In genomic region chr4:116632269-116632668, GRCh38 we compare ENCODE assay signal across 13 cellular contexts.
DNase-seq lines count a peak whose midpoint lies in the region; ATAC-seq and TF ChIP-seq lines count a peak whose summit lies in the region.
"Had no signal": no experiment of that assay in that cellular context is flagged by ENCODE, and none has a peak within 500 bp of the region (broad histone marks: within the 10 kb centered on the region; RNA-seq: fewer than 3 reads in every experiment).

No MANE protein-coding gene starts in this region.

- no peaks in the 10 kb centered on the region for H3K27me3 Mint-ChIP-seq in nephron (ENCODE audit: low read depth)
- H3K27me3 Mint-ChIP-seq: B cell had no signal

- no peak for TF ChIP-seq POLR2A in esophagus squamous epithelium (IDR thresholded peaks at IDR 0.05)

- H2AFZ ChIP-seq in SK-N-SH (ENCODE audit: low read depth), result no peak overlapping the region

- no peak for TF ChIP-seq RAD21 in SK-N-SH (IDR thresholded peaks at IDR 0.05; ENCODE audit: low read length)

- DNase-seq in SK-N-SH, result no peak
- DNase-seq in SK-N-DZ (ENCODE audit: low spot score), result peak; percentile 60
- no peak for DNase-seq in esophagus squamous epithelium (lab: John Stamatoyannopoulos, UW)
- DNase-seq in stimulated activated CD4-positive, alpha-beta T cell treated with anti-CD3 and anti-CD28 coated beads, Interleukin-12 subunit alpha, Interleukin-12 subunit beta, amount 100 ng/mL, for 4 hours, result no peak
- DNase-seq: Calu3; CD8-positive, alpha-beta T cell; DMS79 treated with DMSO at 0.1 percent for 48 hours; GF-D8; H9 had no signal

- no peak overlapping the region for H3K4me3 Mint-ChIP-seq in nephron
- H3K4me3 Mint-ChIP-seq: B cell; CD8-positive, alpha-beta T cell; H9 had no signal

- no peaks in the 10 kb centered on the region for H3K9me3 ChIP-seq in SK-N-SH
- H3K9me3 ChIP-seq in esophagus squamous epithelium, result no peaks in the 10 kb centered on the region
- H3K9me3 ChIP-seq: BLaER1 treated with 17β-estradiol and CSF1 and Interleukin-3, amounts not matched to agents 10 nM and 100 nM had no signal

- H3F3A ChIP-seq in SK-N-SH (replicated peaks; ENCODE audit: insufficient read depth), result no peaks in the 10 kb centered on the region

- no peaks in the 10 kb centered on the region for H3K9me3 Mint-ChIP-seq in nephron
- H3K9me3 Mint-ChIP-seq: CD8-positive, alpha-beta T cell; H9 had no signal

- POLR2A ChIA-PET in SK-N-SH (lab: Yijun Ruan, JAX), result no interaction called here

- H3K4me3 ChIP-seq in SK-N-SH (ENCODE audit: low read depth in 2 of 2, low read length in 1 of 2) (no peak overlapping the region), esophagus squamous epithelium (no peak overlapping the region)
- H3K4me3 ChIP-seq: BLaER1 treated with 17β-estradiol and CSF1 and Interleukin-3, amounts not matched to agents 10 nM and 100 nM had no signal

- H3K27ac ChIP-seq in SK-N-SH (ENCODE audit: low read depth in 2 of 2, low read length in 1 of 2) (no peak overlapping the region), esophagus squamous epithelium (no peak overlapping the region)
- H3K27ac ChIP-seq: BLaER1 treated with 17β-estradiol and CSF1 and Interleukin-3, amounts not matched to agents 10 nM and 100 nM had no signal

- TF ChIP-seq CTCF in SK-N-SH (IDR thresholded peaks at IDR 0.05) (no peak), nephron (IDR thresholded peaks at IDR 0.05; ENCODE audit: unreplicated experiment in 3 of 3) (no peak), esophagus squamous epithelium (IDR thresholded peaks at IDR 0.05) (no peak)

- H3K4me2 ChIP-seq in SK-N-SH, result no peak overlapping the region
- H3K4me2 ChIP-seq: BLaER1 treated with 17β-estradiol and CSF1 and Interleukin-3, amounts not matched to agents 10 nM and 100 nM had no signal

- H3K36me3 Mint-ChIP-seq in nephron (ENCODE audit: low read depth), result no peaks in the 10 kb centered on the region
- H3K36me3 Mint-ChIP-seq: CD8-positive, alpha-beta T cell had no signal

- H3K36me3 ChIP-seq in SK-N-SH (replicated peaks in 1 of 2; ENCODE audit: control insufficient read depth in 1 of 2, insufficient read depth in 2 of 2, low read length in 1 of 2) (no peaks in the 10 kb centered on the region), esophagus squamous epithelium (no peaks in the 10 kb centered on the region)
- H3K36me3 ChIP-seq: BLaER1 treated with 17β-estradiol and CSF1 and Interleukin-3, amounts not matched to agents 10 nM and 100 nM had no signal

- intact Hi-C loops in esophagus squamous epithelium (cut with DNase I), result no loop called here

- TF ChIP-seq EP300 in SK-N-SH (IDR thresholded peaks at IDR 0.05; ENCODE audit: borderline replicate concordance in 1 of 2, low read depth in 1 of 2, low read length in 1 of 2), result no peak

- CTCF ChIA-PET in SK-N-SH (lab: Yijun Ruan, JAX), result no interaction called here

- no peaks in the 10 kb centered on the region for H3K79me2 ChIP-seq in SK-N-SH (ENCODE audit: insufficient read depth)

- H3K9ac ChIP-seq in SK-N-SH, result no peak overlapping the region
- H3K9ac ChIP-seq: BLaER1 treated with 17β-estradiol and CSF1 and Interleukin-3, amounts not matched to agents 10 nM and 100 nM had no signal

- H4K20me1 ChIP-seq in SK-N-SH (ENCODE audit: insufficient read depth), result no peaks in the 10 kb centered on the region
- H4K20me1 ChIP-seq: BLaER1 treated with 17β-estradiol and CSF1 and Interleukin-3, amounts not matched to agents 10 nM and 100 nM had no signal

- no peak for ATAC-seq in SK-N-SH treated with all-trans-retinoic acid at 6 μM for 48 hours
- ATAC-seq: CD8-positive, alpha-beta T cell had no signal

- H3K4me1 Mint-ChIP-seq in nephron, result peaks cover 12% of the 10 kb centered on the region
- H3K4me1 Mint-ChIP-seq: B cell had no signal

- H3K27me3 ChIP-seq in SK-N-SH (ENCODE audit: insufficient read depth), result no peaks in the 10 kb centered on the region
- no peaks in the 10 kb centered on the region for H3K27me3 ChIP-seq in esophagus squamous epithelium
- H3K27me3 ChIP-seq: BLaER1 treated with 17β-estradiol and CSF1 and Interleukin-3, amounts not matched to agents 10 nM and 100 nM had no signal

- no peaks in the 10 kb centered on the region; a peak in 2 of 4 replicates for H3K4me1 ChIP-seq in SK-N-SH (ENCODE audit: control insufficient read depth in 1 of 2, insufficient read depth in 2 of 2, low read depth in 1 of 2, low read length in 1 of 2)
- H3K4me1 ChIP-seq in esophagus squamous epithelium, result no peaks in the 10 kb centered on the region
- H3K4me1 ChIP-seq: BLaER1 treated with 17β-estradiol and CSF1 and Interleukin-3, amounts not matched to agents 10 nM and 100 nM had no signal

- H3K9me2 ChIP-seq in SK-N-SH, result no peaks in the 10 kb centered on the region; the same call in 1 of the 2 replicates

- H3K27ac Mint-ChIP-seq in nephron, result peak overlapping the region; percentile 15 to 70 (median 31)
- H3K27ac Mint-ChIP-seq: B cell; CD8-positive, alpha-beta T cell; H9 had no signal

TF ChIP-seq in SK-N-SH treated with all-trans-retinoic acid at 6 μM for 48 hours, 23 proteins besides CTCF, POLR2A, EP300 and RAD21:
- TF ChIP-seq ISL1 (CRISPR knock-in tag; IDR thresholded peaks at IDR 0.05) (peak; percentile 91), ZFP30 (CRISPR knock-in tag; IDR thresholded peaks at IDR 0.05) (no peak)

TF ChIP-seq in SK-N-SH, 30 proteins besides CTCF, POLR2A, EP300 and RAD21:
- TF ChIP-seq RFX5 (IDR thresholded peaks at IDR 0.05; ENCODE audit: low read length), result no peak
- no peak for TF ChIP-seq YY1 (IDR thresholded peaks at IDR 0.05; ENCODE audit: low read depth)
- TF ChIP-seq ELF1 (IDR thresholded peaks at IDR 0.05), result no peak
- no peak for TF ChIP-seq GATA2 (CRISPR knock-in tag; IDR thresholded peaks at IDR 0.05)
- TF ChIP-seq FOXM1 (IDR thresholded peaks at IDR 0.05; ENCODE audit: low read depth), result no peak
- no peak for TF ChIP-seq MAX (IDR thresholded peaks at IDR 0.05; ENCODE audit: low read depth)
- TF ChIP-seq PBX3 (IDR thresholded peaks at IDR 0.05), result no peak
- no peak for TF ChIP-seq EZH2phosphoT487 (IDR thresholded peaks at IDR 0.05; ENCODE audit: borderline replicate concordance, low read depth)
- no peak for TF ChIP-seq CHD2 (IDR thresholded peaks at IDR 0.05; ENCODE audit: low read length, partially characterized antibody)
- TF ChIP-seq NFIC (IDR thresholded peaks at IDR 0.05; ENCODE audit: borderline replicate concordance), result no peak
- TF ChIP-seq RXRA (IDR thresholded peaks at IDR 0.05; ENCODE audit: borderline replicate concordance, low read depth), result no peak
- no peak for TF ChIP-seq SIN3A (IDR thresholded peaks at IDR 0.05; ENCODE audit: borderline replicate concordance, low read depth, low read length)
